8 cellular contexts compared by ENCODE assay signal in genomic region chr10:102504179-102504975, GRCh38. TPM values are rescaled to one million over a fixed set of nuclear protein-coding genes. Genes with fewer than 3 reads are reported as not detected.
A peak's percentile ranks its signal among the peaks of the same experiment; 100 is the strongest.
DNase-seq lines count a peak whose midpoint lies in the region; ATAC-seq and TF ChIP-seq lines count a peak whose summit lies in the region.

No MANE protein-coding gene starts in this region.

- intact Hi-C loops in sciatic nerve (cut with DNase I) = loop anchor here (1.0 to 5.0 kb wide), 2 partner anchors 78 to 353 kb away; no protein-coding TSS in a partner anchor

- peaks cover 27% of the 10 kb centered on the region for H3K4me1 Mint-ChIP-seq in activated naive CD8-positive, alpha-beta T cell treated with anti-CD3 and anti-CD28 coated beads, Interleukin-2, amount 10 ng/mL, durations not matched to agents 7 days and 5 days

- no peaks in the 10 kb centered on the region for H3K27me3 Mint-ChIP-seq in activated naive CD8-positive, alpha-beta T cell treated with anti-CD3 and anti-CD28 coated beads, Interleukin-2, amount 10 ng/mL, durations not matched to agents 7 days and 5 days

- H3K36me3 ChIP-seq in hepatocyte (replicated peaks; ENCODE audit: insufficient read depth, low read depth) = no peaks in the 10 kb centered on the region

- H4K20me1 ChIP-seq in hepatocyte (ENCODE audit: insufficient read depth, poor library complexity, severe bottlenecking) = peaks cover 60% of the 10 kb centered on the region

- H3K4me3 ChIP-seq in hepatocyte = peak overlapping the region; percentile 97

- POLR2A ChIA-PET in activated naive CD8-positive, alpha-beta T cell treated with anti-CD3 and anti-CD28 coated beads, Interleukin-2, amount 10 ng/mL, durations not matched to agents 7 days and 5 days (lab: Charles Lee) = interaction anchor here (0.5 to 3.2 kb wide), 16 partner anchors 10 to 390 kb away, joined by 3 to 17 read pairs (median 3); partner anchors contain the start of gene CUEDC2

- no peak for TF ChIP-seq CTCF in hepatocyte (IDR thresholded peaks at IDR 0.05; ENCODE audit: poor library complexity)

- no peak overlapping the region for H3K4me3 Mint-ChIP-seq in activated naive CD8-positive, alpha-beta T cell treated with anti-CD3 and anti-CD28 coated beads, Interleukin-2, amount 10 ng/mL, durations not matched to agents 7 days and 5 days

- 2% methylated on average over 30 of the region's 47 CpGs for WGBS in hepatocyte (ENCODE audit: low lambda C conversion rate, missing lambda C conversion rate)

- H3K27ac Mint-ChIP-seq in activated naive CD8-positive, alpha-beta T cell treated with anti-CD3 and anti-CD28 coated beads, Interleukin-2, amount 10 ng/mL, durations not matched to agents 7 days and 5 days = peak overlapping the region; percentile 81

- H3K27ac ChIP-seq in hepatocyte = peak overlapping the region; percentile 75

- no peaks in the 10 kb centered on the region for H3K9me3 ChIP-seq in hepatocyte (ENCODE audit: low read depth)

- DNase-seq in GM03348 (ENCODE audit: low spot score) (peak; percentile 20), OCI-M2 (lab: John Stamatoyannopoulos, UW; ENCODE audit: unreplicated experiment) (peak; percentile 11), hepatocyte (ENCODE audit: low spot score) (peak; percentile 62), sciatic nerve (ENCODE audit: low spot score) (peak; percentile 75), NCI-H1436 (lab: John Stamatoyannopoulos, UW) (no peak)
- peak; percentile 45 for DNase-seq in activated naive CD8-positive, alpha-beta T cell treated with anti-CD3 and anti-CD28 coated beads, Interleukin-2, amount 10 ng/mL, durations not matched to agents 7 days and 5 days

- H3K27me3 ChIP-seq in hepatocyte = no peaks in the 10 kb centered on the region

- no peak for ATAC-seq in activated naive CD8-positive, alpha-beta T cell treated with anti-CD3 and anti-CD28 coated beads, Interleukin-2, amount 10 ng/mL, durations not matched to agents 7 days and 5 days (ENCODE audit: low read depth)
- ATAC-seq in sciatic nerve = no peak
- no peak for ATAC-seq in GM21390 (IDR thresholded peaks at IDR 0.05; ENCODE audit: unreplicated experiment)
- ATAC-seq in HG02588 (IDR thresholded peaks at IDR 0.05; ENCODE audit: unreplicated experiment) = no peak

- H2AFZ ChIP-seq in hepatocyte = peak overlapping the region; percentile 47

- H3K9me2 ChIP-seq in hepatocyte (replicated peaks; ENCODE audit: insufficient read depth) = no peaks in the 10 kb centered on the region

- H3K9me3 Mint-ChIP-seq in activated naive CD8-positive, alpha-beta T cell treated with anti-CD3 and anti-CD28 coated beads, Interleukin-2, amount 10 ng/mL, durations not matched to agents 7 days and 5 days = no peaks in the 10 kb centered on the region

- peak overlapping the region; percentile 88 for H3K4me2 ChIP-seq in hepatocyte

- H3K36me3 Mint-ChIP-seq in activated naive CD8-positive, alpha-beta T cell treated with anti-CD3 and anti-CD28 coated beads, Interleukin-2, amount 10 ng/mL, durations not matched to agents 7 days and 5 days = peaks cover under 1% of the 10 kb centered on the region

- peaks cover 17% of the 10 kb centered on the region for H3K4me1 ChIP-seq in hepatocyte (ENCODE audit: insufficient read depth)

- H3K79me2 ChIP-seq in hepatocyte = peaks cover 70% of the 10 kb centered on the region

RNA-seq across cellular contexts. Expression of gene SUFU, which starts 0.6 kb away (rescaled TPM):
- total RNA-seq in activated naive CD8-positive, alpha-beta T cell treated with anti-CD3 and anti-CD28 coated beads, Interleukin-2, amount 10 ng/mL, durations not matched to agents 7 days and 5 days = 10 to 100 TPM; 13.1 to 13.4 TPM
- 10.2 and 10.9 TPM in 2 replicates for total RNA-seq in hepatocyte
- polyA plus RNA-seq in hepatocyte = 18.2 TPM in 2 replicates
- total RNA-seq in sciatic nerve = 19.7 TPM

RNA-seq across cellular contexts. Expression of gene ACTR1A, which starts 1.9 kb away (rescaled TPM):
- 10 to 100 TPM; 64.8 to 67.6 TPM for total RNA-seq in activated naive CD8-positive, alpha-beta T cell treated with anti-CD3 and anti-CD28 coated beads, Interleukin-2, amount 10 ng/mL, durations not matched to agents 7 days and 5 days
- total RNA-seq in hepatocyte (84.1 and 90.7 TPM in 2 replicates), sciatic nerve (84.3 TPM)
- polyA plus RNA-seq in hepatocyte = 80.5 and 86.7 TPM in 2 replicates

RNA-seq across cellular contexts. Expression of gene C10orf95, which starts 53.0 kb away (rescaled TPM):
- total RNA-seq in activated naive CD8-positive, alpha-beta T cell treated with anti-CD3 and anti-CD28 coated beads, Interleukin-2, amount 10 ng/mL, durations not matched to agents 7 days and 5 days = under 1 TPM; 0.28 to 0.54 TPM
- total RNA-seq in hepatocyte (5.6 and 7.7 TPM in 2 replicates), sciatic nerve (not detected)
- polyA plus RNA-seq in hepatocyte = 5.2 and 8.3 TPM in 2 replicates
